Comparison of ENCODE assay signal across 1 cellular context in genomic region chr13:52010890-52011689, GRCh38.
TF ChIP-seq lines count a peak whose summit lies in the region.

TSS of gene ATP7B (minus strand) at chr13:52011450. CDS start at chr13:52011337, 113 bp downstream.

TF ChIP-seq in HCT116, 20 proteins besides CTCF, POLR2A, EP300 and RAD21 (continued from another document):
- TF ChIP-seq ELF1 (IDR thresholded peaks at IDR 0.05; ENCODE audit: borderline replicate concordance, low read depth) (no peak), TCF7L2 (IDR thresholded peaks at IDR 0.05; ENCODE audit: borderline replicate concordance, extremely low read depth, insufficient read depth, insufficient read length) (no peak), MAX (IDR thresholded peaks at IDR 0.05) (no peak), CBX3 (IDR thresholded peaks at IDR 0.05; ENCODE audit: low read depth) (no peak), ZNF274 (IDR thresholded peaks at IDR 0.05; ENCODE audit: low read depth, low read length) (no peak), REST (IDR thresholded peaks at IDR 0.05; ENCODE audit: low read depth) (no peak), SIN3A (IDR thresholded peaks at IDR 0.05; ENCODE audit: low read depth) (no peak), EGR1 (IDR thresholded peaks at IDR 0.05; ENCODE audit: low read depth) (no peak)
- TF ChIP-seq, protein P1, sequence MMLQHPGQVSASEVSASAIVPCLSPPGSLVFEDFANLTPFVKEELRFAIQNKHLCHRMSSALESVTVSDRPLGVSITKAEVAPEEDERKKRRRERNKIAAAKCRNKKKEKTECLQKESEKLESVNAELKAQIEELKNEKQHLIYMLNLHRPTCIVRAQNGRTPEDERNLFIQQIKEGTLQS (IDR thresholded peaks at IDR 0.05): no peak
